In the genomic region with DNA sequence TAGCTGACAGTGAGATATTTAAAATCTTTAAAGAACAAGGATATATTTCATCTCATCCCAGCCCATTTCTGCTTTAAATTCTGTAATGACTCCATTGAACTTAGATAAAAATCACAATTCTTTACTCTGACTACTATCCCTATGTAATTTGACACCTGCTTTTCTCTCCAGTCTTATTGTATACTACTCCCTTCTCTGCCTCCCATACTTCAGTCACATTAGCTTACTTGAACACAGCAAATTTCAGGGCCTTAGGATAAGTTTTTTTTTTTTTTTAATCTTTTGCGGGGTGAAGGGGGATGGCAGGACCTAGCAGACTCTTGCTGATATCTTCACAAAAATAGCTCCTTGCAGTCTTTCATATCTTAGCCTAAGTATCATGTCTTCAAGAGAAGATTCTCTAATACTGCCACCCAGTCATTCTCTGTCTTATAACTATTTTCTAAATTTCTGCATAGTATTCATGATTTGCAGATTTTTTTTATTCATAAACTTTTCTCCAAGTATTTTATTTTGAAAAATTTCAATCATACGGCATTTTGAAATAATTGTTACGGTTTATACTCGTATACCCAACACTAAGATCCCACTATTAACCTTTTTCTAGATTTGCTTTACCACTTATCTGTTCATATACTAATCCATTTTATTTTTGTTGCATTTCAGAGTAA, we compare ENCODE assay signal across 14 cellular contexts.
A peak's percentile ranks its signal among the peaks of the same experiment; 100 is the strongest.
DNase-seq lines count a peak whose midpoint lies in the region; ATAC-seq, FAIRE-seq and TF ChIP-seq lines count a peak whose summit lies in the region.
"Had no signal": no experiment of that assay in that cellular context is flagged by ENCODE, and none has a peak within 500 bp of the region (broad histone marks: within the 10 kb centered on the region; RNA-seq: fewer than 3 reads in every experiment).

No MANE protein-coding gene starts in this region.

- H3K9me3 ChIP-seq in endodermal cell (ENCODE audit: control insufficient read depth, low read length): no peaks in the 10 kb centered on the region
- H3K9me3 ChIP-seq: BLaER1, SJCRH30 had no signal

- DNase-seq in EH (ENCODE audit: low read depth): peak; percentile 37
- no peak for DNase-seq in H54 (ENCODE audit: insufficient read length, low spot score)
- peak; percentile 16 for DNase-seq in NCI-H748 (lab: John Stamatoyannopoulos, UW; ENCODE audit: unreplicated experiment)
- no peak for DNase-seq in endodermal cell
- DNase-seq in stimulated activated naive CD4-positive, alpha-beta T cell treated with Interleukin-2 at 50 U/mL for 16 hours (lab: John Stamatoyannopoulos, UW): no peak
- DNase-seq: H9, Kasumi-1, NCI-H1417, NCI-H2029 treated with DMSO at 0.1 percent for 48 hours, NCI-H446 treated with DMSO at 0.1 percent for 48 hours, SJCRH30 had no signal

- ATAC-seq in activated T-helper 17 cell treated with anti-CD3 and anti-CD28 coated beads, Interleukin-2, amount 50 U/mL, for 72 hours (replicated peaks): no peak
- ATAC-seq in HG02759 (IDR thresholded peaks at IDR 0.05; ENCODE audit: unreplicated experiment): no peak

- H3K36me3 Mint-ChIP-seq in endodermal cell (ENCODE audit: low read depth): peaks cover 11% of the 10 kb centered on the region
- no peaks in the 10 kb centered on the region for H3K36me3 Mint-ChIP-seq in activated T-helper 17 cell treated with anti-CD3 and anti-CD28 coated beads, Interleukin-2, amount 50 U/mL, for 72 hours (ENCODE audit: low read depth)

- no peaks in the 10 kb centered on the region for H3K27me3 ChIP-seq in endodermal cell (ENCODE audit: control insufficient read depth, insufficient read depth, low read length, poor library complexity, severe bottlenecking)
- H3K27me3 ChIP-seq: BLaER1, SJCRH30 had no signal

- peak; percentile 45 for FAIRE-seq in H54 (lab: Jason Lieb, UNC)

- peak overlapping the region; percentile 27 for H3K27ac Mint-ChIP-seq in endodermal cell
- no peak overlapping the region for H3K27ac Mint-ChIP-seq in activated T-helper 17 cell treated with anti-CD3 and anti-CD28 coated beads, Interleukin-2, amount 50 U/mL, for 72 hours

- no peak overlapping the region for H3K9ac ChIP-seq in endodermal cell (ENCODE audit: extremely low read depth, low read length, poor library complexity, severe bottlenecking)
- H3K9ac ChIP-seq: BLaER1 had no signal

- H3K36me3 ChIP-seq in endodermal cell (ENCODE audit: control insufficient read depth, insufficient read depth, low read length): peaks cover 9% of the 10 kb centered on the region
- H3K36me3 ChIP-seq: BLaER1 had no signal

- H3K9me3 Mint-ChIP-seq in endodermal cell: peaks cover 2% of the 10 kb centered on the region
- H3K9me3 Mint-ChIP-seq in activated T-helper 17 cell treated with anti-CD3 and anti-CD28 coated beads, Interleukin-2, amount 50 U/mL, for 72 hours: no peaks in the 10 kb centered on the region
- H3K9me3 Mint-ChIP-seq: H9 had no signal

- no peak for TF ChIP-seq POLR2A in H54 (IDR thresholded peaks at IDR 0.05; ENCODE audit: low read depth, low read length)

- peaks cover 8% of the 10 kb centered on the region for H3K4me1 ChIP-seq in endodermal cell (ENCODE audit: control insufficient read depth, insufficient read depth, low read length)
- H3K4me1 ChIP-seq: SJCRH30 had no signal

- no peak overlapping the region for H3K27ac ChIP-seq in endodermal cell (ENCODE audit: low read depth, low read length)
- H3K27ac ChIP-seq: BLaER1, SJCRH30 had no signal

- TF ChIP-seq CTCF in endodermal cell (conservative IDR thresholded peaks at IDR 0.05): no peak

- WGBS in endodermal cell (ENCODE audit: insufficient coverage in 1 of 2, insufficient read length in 1 of 2), 2 experiments: 91 to 100% methylated on average over 1 to 4 of the region's 4 CpGs

- H3K4me3 ChIP-seq in endodermal cell (ENCODE audit: low read length): no peak overlapping the region
- H3K4me3 ChIP-seq: BLaER1, SJCRH30 had no signal

- no peaks in the 10 kb centered on the region for H3K27me3 Mint-ChIP-seq in endodermal cell (ENCODE audit: insufficient read depth)
- no peaks in the 10 kb centered on the region for H3K27me3 Mint-ChIP-seq in activated T-helper 17 cell treated with anti-CD3 and anti-CD28 coated beads, Interleukin-2, amount 50 U/mL, for 72 hours

- H3K4me1 Mint-ChIP-seq in endodermal cell: peaks cover 44% of the 10 kb centered on the region
- H3K4me1 Mint-ChIP-seq in activated T-helper 17 cell treated with anti-CD3 and anti-CD28 coated beads, Interleukin-2, amount 50 U/mL, for 72 hours: no peaks in the 10 kb centered on the region

- H3K4me3 Mint-ChIP-seq in endodermal cell: no peak overlapping the region
- no peak overlapping the region for H3K4me3 Mint-ChIP-seq in activated T-helper 17 cell treated with anti-CD3 and anti-CD28 coated beads, Interleukin-2, amount 50 U/mL, for 72 hours
- H3K4me3 Mint-ChIP-seq: H9 had no signal

Comparison
In these comparisons a context has a peak if more than half of its experiments do, and no peak if none do; other contexts are left out.
1. DNase-seq: peak in EH (single experiment) and NCI-H748 (single experiment); none in H54 (single experiment), endodermal cell (single experiment) and stimulated activated naive CD4-positive, alpha-beta T cell treated with Interleukin-2 at 50 U/mL for 16 hours (single experiment).